Comparison of ENCODE assay signal across 8 cellular contexts in genomic region chr19:35693835-35694599, GRCh38. TPM values are rescaled to one million over a fixed set of nuclear protein-coding genes. Genes with fewer than 3 reads are reported as not detected.
A peak's percentile ranks its signal among the peaks of the same experiment; 100 is the strongest.
DNase-seq lines count a peak whose midpoint lies in the region; ATAC-seq and TF ChIP-seq lines count a peak whose summit lies in the region.

No MANE protein-coding gene starts in this region.

- ATAC-seq in GM19395 (IDR thresholded peaks at IDR 0.05; ENCODE audit: unreplicated experiment) (peak; percentile 73), HG03571 (IDR thresholded peaks at IDR 0.05; ENCODE audit: unreplicated experiment) (peak; percentile 62)

- no peaks in the 10 kb centered on the region for H3K27me3 Mint-ChIP-seq in activated CD4-positive, alpha-beta T cell treated with anti-CD3 and anti-CD28 coated beads, Interleukin-2, amount 10 ng/mL, durations not matched to agents 7 days and 5 days

- DNase-seq in NCI-H748 (lab: John Stamatoyannopoulos, UW; ENCODE audit: unreplicated experiment) = peak; percentile 92
- peak; percentile 94 for DNase-seq in activated CD4-positive, alpha-beta T cell treated with anti-CD3 and anti-CD28 coated beads, Interleukin-2, amount 10 ng/mL, durations not matched to agents 7 days and 5 days
- DNase-seq in dermis blood vessel endothelial cell = peak; percentile 90
- peak; percentile 84 to 89 for DNase-seq in lung microvascular endothelial cell (ENCODE audit: low read depth in 2 of 2)
- peak; percentile 71 to 84 for DNase-seq in stimulated activated CD8-positive, alpha-beta memory T cell treated with anti-CD3 and anti-CD28 coated beads, Interleukin-15, amount 100 ng/mL, for 4 hours (ENCODE audit: low read depth in 2 of 2)

- peak; percentile 98 for TF ChIP-seq CTCF in C4-2B (conservative IDR thresholded peaks at IDR 0.05)

- no peak overlapping the region for H3K27ac Mint-ChIP-seq in activated CD4-positive, alpha-beta T cell treated with anti-CD3 and anti-CD28 coated beads, Interleukin-2, amount 10 ng/mL, durations not matched to agents 7 days and 5 days

- H3K27ac ChIP-seq in C4-2B = no peak overlapping the region

- H3K9me3 Mint-ChIP-seq in activated CD4-positive, alpha-beta T cell treated with anti-CD3 and anti-CD28 coated beads, Interleukin-2, amount 10 ng/mL, durations not matched to agents 7 days and 5 days = no peaks in the 10 kb centered on the region

- CTCF ChIA-PET in activated CD4-positive, alpha-beta T cell treated with anti-CD3 and anti-CD28 coated beads, Interleukin-2, amount 10 ng/mL, durations not matched to agents 7 days and 5 days (lab: Charles Lee) = interaction anchor here (0.6 to 7.1 kb wide), 20 partner anchors 8 to 644 kb away, joined by 3 to 72 read pairs (median 4); partner anchors contain the start of genes COX6B1 and LIN37

- peaks cover 19% of the 10 kb centered on the region for H3K4me1 Mint-ChIP-seq in activated CD4-positive, alpha-beta T cell treated with anti-CD3 and anti-CD28 coated beads, Interleukin-2, amount 10 ng/mL, durations not matched to agents 7 days and 5 days

- H3K36me3 Mint-ChIP-seq in activated CD4-positive, alpha-beta T cell treated with anti-CD3 and anti-CD28 coated beads, Interleukin-2, amount 10 ng/mL, durations not matched to agents 7 days and 5 days (ENCODE audit: low read depth) = no peaks in the 10 kb centered on the region

- POLR2A ChIA-PET in activated CD4-positive, alpha-beta T cell treated with anti-CD3 and anti-CD28 coated beads, Interleukin-2, amount 10 ng/mL, durations not matched to agents 7 days and 5 days (lab: Charles Lee) = interaction anchor here (0.8 kb wide), 1 partner anchor 17 kb away, joined by 3 read pairs; no protein-coding TSS in a partner anchor

- no peak overlapping the region for H3K4me3 Mint-ChIP-seq in activated CD4-positive, alpha-beta T cell treated with anti-CD3 and anti-CD28 coated beads, Interleukin-2, amount 10 ng/mL, durations not matched to agents 7 days and 5 days

RNA-seq across cellular contexts. Expression of gene ZBTB32, which starts 10.3 kb away (rescaled TPM):
- total RNA-seq in activated CD4-positive, alpha-beta T cell treated with anti-CD3 and anti-CD28 coated beads, Interleukin-2, amount 10 ng/mL, durations not matched to agents 7 days and 5 days = 10 to 100 TPM; 15.4 to 17.3 TPM
- total RNA-seq in dermis blood vessel endothelial cell (not detected in 2 replicates), lung microvascular endothelial cell (not detected in 2 replicates)

RNA-seq across cellular contexts. Expression of gene KMT2B, which starts 23.8 kb away (rescaled TPM):
- total RNA-seq in activated CD4-positive, alpha-beta T cell treated with anti-CD3 and anti-CD28 coated beads, Interleukin-2, amount 10 ng/mL, durations not matched to agents 7 days and 5 days = 10 to 100 TPM; 65.1 to 67.2 TPM
- total RNA-seq in dermis blood vessel endothelial cell = 7.3 and 15.4 TPM in 2 replicates
- 3.1 and 4.0 TPM in 2 replicates for total RNA-seq in lung microvascular endothelial cell

RNA-seq across cellular contexts. Expression of gene UPK1A, which starts 27.7 kb away (rescaled TPM):
- under 1 TPM; 0.37 TPM for total RNA-seq in activated CD4-positive, alpha-beta T cell treated with anti-CD3 and anti-CD28 coated beads, Interleukin-2, amount 10 ng/mL, durations not matched to agents 7 days and 5 days
- total RNA-seq in dermis blood vessel endothelial cell (0.09 TPM in 1 of 2 replicates, not detected in the other), lung microvascular endothelial cell (not detected in 2 replicates)

RNA-seq across cellular contexts. Expression of gene COX6B1, which starts 45.9 kb away (rescaled TPM):
- 100 to 1,000 TPM; 429 to 474 TPM for total RNA-seq in activated CD4-positive, alpha-beta T cell treated with anti-CD3 and anti-CD28 coated beads, Interleukin-2, amount 10 ng/mL, durations not matched to agents 7 days and 5 days
- total RNA-seq in dermis blood vessel endothelial cell (236 and 493 TPM in 2 replicates), lung microvascular endothelial cell (287 and 398 TPM in 2 replicates)

RNA-seq across cellular contexts. Expression of gene IGFLR1, which starts 48.2 kb away (rescaled TPM):
- total RNA-seq in activated CD4-positive, alpha-beta T cell treated with anti-CD3 and anti-CD28 coated beads, Interleukin-2, amount 10 ng/mL, durations not matched to agents 7 days and 5 days = 10 to 100 TPM; 53.7 to 54.6 TPM
- 1.9 and 2.2 TPM in 2 replicates for total RNA-seq in dermis blood vessel endothelial cell
- total RNA-seq in lung microvascular endothelial cell = 0.20 and 1.1 TPM in 2 replicates

Comparison
In these comparisons a context has a peak if more than half of its experiments do, and no peak if none do; other contexts are left out.
1. RNA of gene ZBTB32, which starts 10.3 kb away (total RNA-seq): 15.4 to 17.3 TPM in activated CD4-positive, alpha-beta T cell treated with anti-CD3 and anti-CD28 coated beads, Interleukin-2, amount 10 ng/mL, durations not matched to agents 7 days and 5 days; not detected in dermis blood vessel endothelial cell and not detected in lung microvascular endothelial cell; every median in the first group is over 10 times any median in the second.
2. Peak in every context shown above with its lines, with median percentiles within 50 percentile points of each other: DNase-seq.